Comparison of ENCODE assay signal across 8 cellular contexts in genomic region chr16:50210266-50211038, GRCh38. TPM values are rescaled to one million over a fixed set of nuclear protein-coding genes. Genes with fewer than 3 reads are reported as not detected.
A peak's percentile ranks its signal among the peaks of the same experiment; 100 is the strongest.
DNase-seq lines count a peak whose midpoint lies in the region; ATAC-seq and TF ChIP-seq lines count a peak whose summit lies in the region.

No MANE protein-coding gene starts in this region.

- no peaks in the 10 kb centered on the region for H3K9me3 ChIP-seq in A673 (ENCODE audit: low read depth, low read length, poor library complexity, severe bottlenecking)

- peak overlapping the region; percentile 8 for H3K27ac ChIP-seq in A673 (ENCODE audit: low read depth, low read length, poor library complexity, severe bottlenecking)

- intact Hi-C loops in A673 (cut with micrococcal nuclease; ENCODE audit: unreplicated experiment): loop anchor here (1.0 to 10.0 kb wide), 5 partner anchors 58 to 806 kb away; partner anchors contain the start of genes CNEP1R1 and TENT4B

- TF ChIP-seq CTCF in A673 (conservative IDR thresholded peaks at IDR 0.05; ENCODE audit: low read depth, low read length): peak; percentile 85
- TF ChIP-seq CTCF in choroid plexus epithelial cell (conservative IDR thresholded peaks at IDR 0.05; ENCODE audit: low read depth, low read length): peak; percentile 90

- CTCF ChIA-PET in A673 (lab: Charles Lee): interaction anchor here (0.5 to 2.7 kb wide), 13 partner anchors 8 to 596 kb away, joined by 3 to 46 read pairs (median 4); partner anchors contain the start of genes CNEP1R1 and HEATR3

- peaks cover 22% of the 10 kb centered on the region for H3K4me1 ChIP-seq in A673 (ENCODE audit: insufficient read depth, low read length, poor library complexity, severe bottlenecking)

- BruUV-seq in A673 (replicated peaks; lab: Mats Ljungman, UMichigan): no TSS peak

- ATAC-seq in GM18505 (IDR thresholded peaks at IDR 0.05; ENCODE audit: unreplicated experiment) (peak; percentile 70), HG03039 (IDR thresholded peaks at IDR 0.05; ENCODE audit: unreplicated experiment) (peak; percentile 84)

- H3K36me3 ChIP-seq in A673 (ENCODE audit: insufficient read depth, low read length, poor library complexity, severe bottlenecking): peaks cover 21% of the 10 kb centered on the region

- H3K4me3 ChIP-seq in A673 (ENCODE audit: low read depth, low read length, poor library complexity, severe bottlenecking) (no peak overlapping the region), choroid plexus epithelial cell (ENCODE audit: low read depth, low read length) (no peak overlapping the region)

- POLR2A ChIA-PET in A673 (lab: Charles Lee; ENCODE audit: low non-redundant PET): no interaction called here

- H3K27me3 ChIP-seq in A673 (replicated peaks; ENCODE audit: insufficient read depth, low read depth, low read length, poor library complexity): no peaks in the 10 kb centered on the region

- peak; percentile 88 for DNase-seq in A673 (ENCODE audit: low spot score)
- peak; percentile 57 for DNase-seq in NCI-H2196 (lab: John Stamatoyannopoulos, UW; ENCODE audit: unreplicated experiment)
- peak; percentile 39 to 43 for DNase-seq in activated CD4-positive, alpha-beta T cell treated with anti-CD3 and anti-CD28 coated beads for 24 hours (ENCODE audit: low read depth in 2 of 2)
- DNase-seq in choroid plexus epithelial cell (ENCODE audit: low read depth): peak; percentile 93
- peak; percentile 86 for DNase-seq in left kidney (ENCODE audit: low read depth, low spot score)
- peak; percentile 38 to 50 for DNase-seq in stimulated activated CD4-positive, alpha-beta T cell treated with anti-CD3 and anti-CD28 coated beads, Interleukin-2, amount 100 ng/mL, for 48 hours

- TF ChIP-seq POLR2A in GM18505 (IDR thresholded peaks at IDR 0.05; ENCODE audit: borderline replicate concordance, extremely low read depth, insufficient read depth, insufficient read length): no peak

RNA-seq across cellular contexts. Expression of gene ADCY7, which starts 55.9 kb away (rescaled TPM):
- total RNA-seq in A673 (2021): 5.4 and 5.5 TPM in 2 replicates

RNA-seq across cellular contexts. Expression of gene TENT4B, which starts 57.3 kb away (rescaled TPM):
- 16.8 and 18.3 TPM in 2 replicates for total RNA-seq in A673 (2021)

Comparison
In these comparisons a context has a peak if more than half of its experiments do, and no peak if none do; other contexts are left out.
1. DNase-seq: peak in every context shown above with its lines; median percentile 93 in choroid plexus epithelial cell; 88 in A673; 86 in left kidney; 57 in NCI-H2196; 44 in stimulated activated CD4-positive, alpha-beta T cell treated with anti-CD3 and anti-CD28 coated beads, Interleukin-2, amount 100 ng/mL, for 48 hours; 41 in activated CD4-positive, alpha-beta T cell treated with anti-CD3 and anti-CD28 coated beads for 24 hours.